In genomic region chr2:151828143-151828889, GRCh38 we compare ENCODE assay signal across 8 cellular contexts. TPM values are rescaled to one million over a fixed set of nuclear protein-coding genes. Genes with fewer than 3 reads are reported as not detected.
DNase-seq lines count a peak whose midpoint lies in the region; ATAC-seq and TF ChIP-seq lines count a peak whose summit lies in the region.

Gene ARL5A, minus strand, starts transcription at chr2:151828421. Its CDS starts 245 bp downstream, at chr2:151828176.

- H3K27ac ChIP-seq in caudate nucleus (ENCODE audit: low read depth, low read length), result peak within 1 kb of the TSS; percentile 88

- no peaks in the 10 kb centered on the region for H3K27me3 Mint-ChIP-seq in activated B cell treated with CpG ODN at 0.5 μM for 24 hours

- in situ Hi-C loops in GM18951 (cut with MboI; ENCODE audit: low sequenced_read_pairs, unreplicated experiment), result no loop called here

- H3K27ac Mint-ChIP-seq in activated B cell treated with CpG ODN at 0.5 μM for 24 hours, result peak within 1 kb of the TSS; percentile 93

- DNase-seq in AG08395 (ENCODE audit: low spot score), result peak; percentile 98
- DNase-seq in NCI-H345 (lab: John Stamatoyannopoulos, UW), result peak; percentile 93
- peak; percentile 97 for DNase-seq in activated B cell treated with CpG ODN at 0.5 μM for 24 hours
- peak; percentile 17 to 96 (median 90) for DNase-seq in caudate nucleus (lab: John Stamatoyannopoulos, UW)
- peak; percentile 94 for DNase-seq in iris pigment epithelial cell (ENCODE audit: low read depth)
- DNase-seq in stimulated activated CD4-positive, alpha-beta T cell treated with anti-CD3 and anti-CD28 coated beads, Interleukin-12 subunit alpha, Interleukin-12 subunit beta, amount 100 ng/mL, for 24 hours (ENCODE audit: low read depth in 2 of 2), result peak; percentile 85 to 94

- CTCF ChIA-PET in activated B cell treated with CpG ODN at 0.5 μM for 24 hours (lab: Charles Lee), result interaction anchor here (0.5 to 1.5 kb wide), 4 partner anchors 20 to 197 kb away, joined by 3 to 6 read pairs (median 3); no protein-coding TSS in a partner anchor

- intact Hi-C loops in activated B cell treated with CpG ODN at 0.5 μM for 24 hours (cut with micrococcal nuclease), result loop anchor here (1.0 to 5.0 kb wide), 8 partner anchors 14 to 889 kb away; partner anchors contain the start of genes NMI, PRPF40A and STAM2

- peaks cover 2% of the 10 kb centered on the region for H3K36me3 Mint-ChIP-seq in activated B cell treated with CpG ODN at 0.5 μM for 24 hours (ENCODE audit: low read depth)

- POLR2A ChIA-PET in activated B cell treated with CpG ODN at 0.5 μM for 24 hours (lab: Charles Lee), result interaction anchor here (0.6 to 3.3 kb wide), 25 partner anchors 8 to 889 kb away, joined by 3 to 25 read pairs (median 6); partner anchors contain the start of genes PRPF40A, RBM43 and STAM2

- peak within 1 kb of the TSS; percentile 83 for H3K4me3 Mint-ChIP-seq in activated B cell treated with CpG ODN at 0.5 μM for 24 hours

- peak; percentile 96 for TF ChIP-seq POLR2A in GM18951 (IDR thresholded peaks at IDR 0.05; ENCODE audit: extremely low read depth, insufficient read depth, insufficient read length)

- H3K9me3 Mint-ChIP-seq in activated B cell treated with CpG ODN at 0.5 μM for 24 hours, result no peaks in the 10 kb centered on the region

- ATAC-seq in HG03196 (IDR thresholded peaks at IDR 0.05; ENCODE audit: unreplicated experiment) (peak; percentile 95), activated B cell treated with CpG ODN at 0.5 μM for 24 hours (ENCODE audit: low read depth) (peak; percentile 95)

- H3K4me1 Mint-ChIP-seq in activated B cell treated with CpG ODN at 0.5 μM for 24 hours, result peaks cover 50% of the 10 kb centered on the region

- no peak for TF ChIP-seq CTCF in activated B cell treated with CpG ODN at 0.5 μM for 24 hours (IDR thresholded peaks at IDR 0.05)

RNA-seq across cellular contexts. Expression of gene ARL5A, which starts in this region (rescaled TPM):
- total RNA-seq in activated B cell treated with CpG ODN at 0.5 μM for 24 hours, result 51.0 and 53.2 TPM in 2 replicates

Comparison
In these comparisons a context has a peak if more than half of its experiments do, and no peak if none do; other contexts are left out.
1. Peak in every context shown above with its lines: DNase-seq, ATAC-seq and H3K27ac ChIP-seq.